18 cellular contexts compared by ENCODE assay signal in genomic region chr6:135520781-135521180, GRCh38. TPM values are rescaled to one million over a fixed set of nuclear protein-coding genes. Genes with fewer than 3 reads are reported as not detected.
DNase-seq lines count a peak whose midpoint lies in the region; ATAC-seq and TF ChIP-seq lines count a peak whose summit lies in the region.
"Had no signal": no experiment of that assay in that cellular context is flagged by ENCODE, and none has a peak within 500 bp of the region (broad histone marks: within the 10 kb centered on the region; RNA-seq: fewer than 3 reads in every experiment).

No MANE protein-coding gene starts in this region.

- no peaks in the 10 kb centered on the region for H3K9me1 ChIP-seq in IMR-90 (ENCODE audit: insufficient read depth, low read length)

- H3K9me3 ChIP-seq in IMR-90 (ENCODE audit: control insufficient read depth, insufficient read depth, low read length) (0 out of 2 replicates have a peak, but pooled peaks cover 2% of the 10 kb centered on the region), left lung (no peaks in the 10 kb centered on the region)
- H3K9me3 ChIP-seq: Caco-2 had no signal

- no TSS peak for BruUV-seq in IMR-90 (replicated peaks; lab: Mats Ljungman, UMichigan)

- H3K27ac ChIP-seq in IMR-90 (ENCODE audit: insufficient read depth, low read length) (no peak overlapping the region), left lung (no peak overlapping the region)

- CTCF ChIA-PET in IMR-90 (lab: Yijun Ruan, JAX) (interaction anchor here (0.9 to 1.0 kb wide), 2 partner anchors 15 to 705 kb away, joined by 3 read pairs; no protein-coding TSS in a partner anchor), T-cell (lab: Charles Lee) (interaction anchor here in 1 of 2 donors (0.9 kb wide), 1 partner anchor 15 kb away, joined by 3 read pairs; no protein-coding TSS in a partner anchor)

- H3K4me2 ChIP-seq in IMR-90 (ENCODE audit: low read depth, low read length), result 0 out of 2 replicates have a peak overlapping the region, but pooled peaks have one; percentile 9

- H4K91ac ChIP-seq in IMR-90 (ENCODE audit: insufficient read depth, low read depth, low read length), result no peak overlapping the region

- in situ Hi-C loops in IMR-90 (cut with MboI; ENCODE audit: low sequenced_read_pairs), result no loop called here

- no peak overlapping the region for H3K23ac ChIP-seq in IMR-90 (ENCODE audit: low read depth, low read length)

- H3K79me1 ChIP-seq in IMR-90 (ENCODE audit: low read depth in 1 of 2, low read length in 2 of 2), result no peaks in the 10 kb centered on the region

- no peak overlapping the region for H3K4me3 ChIP-seq in AG10803 (ENCODE audit: low read length)
- H3K4me3 ChIP-seq in IMR-90 (ENCODE audit: insufficient read depth, low read depth, low read length), result no peak overlapping the region
- no peak overlapping the region for H3K4me3 ChIP-seq in choroid plexus epithelial cell (ENCODE audit: low read depth, low read length)
- no peak overlapping the region for H3K4me3 ChIP-seq in left lung

- no peak overlapping the region for H3K27ac Mint-ChIP-seq in T-cell
- H3K27ac Mint-ChIP-seq: CD4-positive, alpha-beta T cell had no signal

- H3K27me3 Mint-ChIP-seq in T-cell, result no peaks in the 10 kb centered on the region
- H3K27me3 Mint-ChIP-seq: CD4-positive, alpha-beta T cell had no signal

- H3K4me1 ChIP-seq in IMR-90 (ENCODE audit: control insufficient read depth, insufficient read depth, low read length) (peaks cover 4% of the 10 kb centered on the region; the same call in 1 of the 2 replicates), left lung (no peaks in the 10 kb centered on the region)

- intact Hi-C loops in IMR-90 (cut with micrococcal nuclease) (no loop called here), left lung (cut with DNase I) (no loop called here)

- no peaks in the 10 kb centered on the region for H4K20me1 ChIP-seq in IMR-90 (ENCODE audit: insufficient read depth, low read length)

- dilution Hi-C loops in IMR-90 (cut with HindIII; ENCODE audit: low sequenced_read_pairs, unreplicated experiment), result no loop called here

- no peaks in the 10 kb centered on the region for H3K9me3 Mint-ChIP-seq in T-cell
- H3K9me3 Mint-ChIP-seq: CD4-positive, alpha-beta T cell had no signal

- H2BK20ac ChIP-seq in IMR-90 (ENCODE audit: low read depth, low read length), result no peak overlapping the region

- no peak overlapping the region for H2AFZ ChIP-seq in IMR-90 (replicated peaks; ENCODE audit: low read length, poor library complexity)

- TF ChIP-seq POLR2A in IMR-90 (IDR thresholded peaks at IDR 0.05; ENCODE audit: low read depth, low read length), result no peak

- POLR2A ChIA-PET in IMR-90 (lab: Charles Lee; ENCODE audit: unreplicated experiment), result no interaction called here
- POLR2A ChIA-PET in T-cell (lab: Charles Lee), result no interaction called here

- TF ChIP-seq CTCF in AG10803 (conservative IDR thresholded peaks at IDR 0.05; ENCODE audit: low read length), result no peak
- TF ChIP-seq CTCF in IMR-90 (conservative IDR thresholded peaks at IDR 0.05; ENCODE audit: low read depth, low read length), result no peak
- TF ChIP-seq CTCF in choroid plexus epithelial cell (conservative IDR thresholded peaks at IDR 0.05; ENCODE audit: low read depth, low read length), result no peak
- no peak for TF ChIP-seq CTCF in left lung (IDR thresholded peaks at IDR 0.05)

- no peaks in the 10 kb centered on the region for H3K4me1 Mint-ChIP-seq in T-cell

- DNase-seq in AG10803 (ENCODE audit: low read depth) (peak; percentile 7), IMR-90 (peak; percentile 58), choroid plexus epithelial cell (ENCODE audit: low read depth) (peak; percentile 50), myocyte (ENCODE audit: low read depth) (peak; percentile 44), left lung (no peak), activated T-cell treated with anti-CD3 and anti-CD28 coated beads for 4 hours (no peak), NCI-H1436 (lab: John Stamatoyannopoulos, UW) (no peak), T-cell (no peak)
- DNase-seq: 8988T; Caco-2; CD4-positive, alpha-beta T cell; GOT3; KG1; NCI-H1436 treated with DMSO at 0.1 percent for 48 hours; NCI-H2029; NCI-H2171 treated with DMSO at 0.1 percent for 48 hours; NCI-H446 had no signal

- WGBS in IMR-90 (ENCODE audit: extremely low coverage in 2 of 2, insufficient read length in 1 of 2), 2 experiments, result no CpG with 5 or more reads among the region's 2 CpGs

- H2AK9ac ChIP-seq in IMR-90 (replicated peaks; ENCODE audit: low read depth, low read length, poor library complexity), result no peak overlapping the region

- H4K8ac ChIP-seq in IMR-90 (ENCODE audit: low read depth in 2 of 2, low read length in 2 of 2), result no peak overlapping the region

- H4K5ac ChIP-seq in IMR-90 (ENCODE audit: low read depth, low read length), result no peak overlapping the region

- no peak overlapping the region for H2AK5ac ChIP-seq in IMR-90 (ENCODE audit: low read depth, low read length)

- no peak overlapping the region for H2BK15ac ChIP-seq in IMR-90 (ENCODE audit: low read depth, low read length)

- H3K9ac ChIP-seq in IMR-90 (ENCODE audit: low read depth, low read length), result no peak overlapping the region

- H3K14ac ChIP-seq in IMR-90 (replicated peaks; ENCODE audit: low read depth, low read length), result no peak overlapping the region

- no peak overlapping the region for H3K18ac ChIP-seq in IMR-90 (ENCODE audit: low read depth, low read length)

- ATAC-seq in IMR-90 (ENCODE audit: low read depth) (peak; percentile 71), left lung (no peak), T-cell (replicated peaks in 1 of 4) (no peak)
- ATAC-seq: Panc1 had no signal

- H3K36me3 ChIP-seq in IMR-90 (ENCODE audit: control insufficient read depth, insufficient read depth, low read length) (no peaks in the 10 kb centered on the region), left lung (no peaks in the 10 kb centered on the region)

- no peak overlapping the region for H3K56ac ChIP-seq in IMR-90 (ENCODE audit: extremely low read depth, insufficient read depth, low read length)

- no peak overlapping the region for H2BK120ac ChIP-seq in IMR-90 (ENCODE audit: low read depth, low read length)

- TF ChIP-seq RAD21 in IMR-90 (IDR thresholded peaks at IDR 0.05; ENCODE audit: low read length), result no peak

- H3K4ac ChIP-seq in IMR-90 (ENCODE audit: low read depth, low read length), result no peak overlapping the region

- H3K4me3 Mint-ChIP-seq in T-cell, result no peak overlapping the region
- H3K4me3 Mint-ChIP-seq: CD4-positive, alpha-beta T cell had no signal

- no peaks in the 10 kb centered on the region for H3K36me3 Mint-ChIP-seq in T-cell

- no peak overlapping the region for H2BK5ac ChIP-seq in IMR-90 (ENCODE audit: low read depth, low read length, poor library complexity, severe bottlenecking)

- H3K27me3 ChIP-seq in IMR-90 (ENCODE audit: control insufficient read depth, insufficient read depth, low read length) (no peaks in the 10 kb centered on the region), left lung (no peaks in the 10 kb centered on the region)

TF ChIP-seq in IMR-90, 13 proteins besides CTCF, POLR2A, EP300 and RAD21:
- TF ChIP-seq MXI1 (IDR thresholded peaks at IDR 0.05; ENCODE audit: borderline replicate concordance, low read depth, low read length) (no peak), RCOR1 (IDR thresholded peaks at IDR 0.05; ENCODE audit: insufficient replicate concordance, low read length) (no peak), CEBPB (IDR thresholded peaks at IDR 0.05; ENCODE audit: low read depth, low read length) (no peak), USF2 (IDR thresholded peaks at IDR 0.05; ENCODE audit: low read depth, low read length) (no peak), MAFK (IDR thresholded peaks at IDR 0.05; ENCODE audit: low read depth, low read length) (no peak), CHD1 (IDR thresholded peaks at IDR 0.05; ENCODE audit: low read depth, low read length) (no peak)

RNA-seq across cellular contexts. Expression of gene AHI1, which starts 23.2 kb away (rescaled TPM):
- total RNA-seq in IMR-90 (2012; rRNA removed) (19.4 and 25.0 TPM in 2 replicates), myocyte (25.2 and 40.0 TPM in 2 replicates), left lung (10 to 100 TPM; 23.7 to 32.8 TPM), T-cell (10 to 100 TPM in 4 of 5 donors, 1 to 10 TPM in 1; 9.6 to 27.6 (median 15.8) TPM)
- 7.5 and 9.5 TPM in 2 replicates for polyA plus RNA-seq in IMR-90 (2012; rRNA removed)
- 1.0 and 1.9 TPM in 2 replicates for polyA plus RNA-seq in IMR-90 (2012; cell fraction: cytosol; rRNA removed)
- polyA plus RNA-seq in IMR-90 (2012; cell fraction: nucleus; rRNA removed; ENCODE audit: low replicate concordance), result 3.6 and 36.5 TPM in 2 replicates
- 12.7 TPM for polyA plus RNA-seq in myocyte (2012)

Comparison
In these comparisons a context has a peak if more than half of its experiments do, and no peak if none do; other contexts are left out.
1. DNase-seq: peak in AG10803 (single experiment), IMR-90 (single experiment), choroid plexus epithelial cell (single experiment) and myocyte (single experiment); none in left lung (0 of 2), activated T-cell treated with anti-CD3 and anti-CD28 coated beads for 4 hours (single experiment), NCI-H1436 (single experiment) and T-cell (0 of 34).